In genomic region chr1:149841597-149842238, GRCh38 we compare ENCODE assay signal across 12 cellular contexts. TPM values are rescaled to one million over a fixed set of nuclear protein-coding genes. Genes with fewer than 3 reads are reported as not detected.
A peak's percentile ranks its signal among the peaks of the same experiment; 100 is the strongest.
DNase-seq lines count a peak whose midpoint lies in the region; ATAC-seq and TF ChIP-seq lines count a peak whose summit lies in the region.
"Not testable (repeated sequence)": the region's sequence is repeated elsewhere in the genome, so short reads cannot be mapped to it uniquely, and the experiment has no call there.
"Had no signal": no experiment of that assay in that cellular context is flagged by ENCODE, and none has a peak within 500 bp of the region (broad histone marks: within the 10 kb centered on the region; RNA-seq: fewer than 3 reads in every experiment).

No MANE protein-coding gene starts in this region.

- not testable (repeated sequence) for TF ChIP-seq CTCF in right lobe of liver (IDR thresholded peaks at IDR 0.05); upper lobe of right lung (IDR thresholded peaks at IDR 0.05)

- H3K27ac Mint-ChIP-seq in activated naive CD8-positive, alpha-beta T cell treated with anti-CD3 and anti-CD28 coated beads, Interleukin-2, amount 10 ng/mL, durations not matched to agents 7 days and 5 days = not testable (repeated sequence)

- not testable (repeated sequence) for H3K9me3 Mint-ChIP-seq in activated naive CD8-positive, alpha-beta T cell treated with anti-CD3 and anti-CD28 coated beads, Interleukin-2, amount 10 ng/mL, durations not matched to agents 7 days and 5 days

- H3K4me3 ChIP-seq in right lobe of liver, upper lobe of right lung: not testable (repeated sequence)

- POLR2A ChIA-PET in activated naive CD8-positive, alpha-beta T cell treated with anti-CD3 and anti-CD28 coated beads, Interleukin-2, amount 10 ng/mL, durations not matched to agents 7 days and 5 days (lab: Charles Lee) = not testable (repeated sequence)

- not testable (repeated sequence) for H3K27me3 Mint-ChIP-seq in activated naive CD8-positive, alpha-beta T cell treated with anti-CD3 and anti-CD28 coated beads, Interleukin-2, amount 10 ng/mL, durations not matched to agents 7 days and 5 days

- not testable (repeated sequence) for TF ChIP-seq POLR2A in right lobe of liver (IDR thresholded peaks at IDR 0.05)

- H3K4me1 ChIP-seq in right lobe of liver (peaks cover 0 to 23% (median 0%) of the 10 kb centered on the region in 4 donors), upper lobe of right lung (peaks cover 25% of the 10 kb centered on the region)

- peaks cover 24% of the 10 kb centered on the region for H3K4me1 Mint-ChIP-seq in activated naive CD8-positive, alpha-beta T cell treated with anti-CD3 and anti-CD28 coated beads, Interleukin-2, amount 10 ng/mL, durations not matched to agents 7 days and 5 days

- not testable (repeated sequence) for H3K4me3 Mint-ChIP-seq in activated naive CD8-positive, alpha-beta T cell treated with anti-CD3 and anti-CD28 coated beads, Interleukin-2, amount 10 ng/mL, durations not matched to agents 7 days and 5 days

- not testable (repeated sequence) for H3K27ac ChIP-seq in right lobe of liver, upper lobe of right lung

- peak; percentile 20 for ATAC-seq in GM18520 (IDR thresholded peaks at IDR 0.05; ENCODE audit: unreplicated experiment)
- ATAC-seq in GM19463 (IDR thresholded peaks at IDR 0.05; ENCODE audit: unreplicated experiment) = peak; percentile 46
- ATAC-seq in HG02588 (IDR thresholded peaks at IDR 0.05; ENCODE audit: unreplicated experiment) = peak; percentile 44
- ATAC-seq in HG03064 (IDR thresholded peaks at IDR 0.05; ENCODE audit: low read depth, unreplicated experiment) = peak; percentile 32
- peak; percentile 33 for ATAC-seq in HG03521 (IDR thresholded peaks at IDR 0.05; ENCODE audit: unreplicated experiment)
- ATAC-seq in activated naive CD8-positive, alpha-beta T cell treated with anti-CD3 and anti-CD28 coated beads, Interleukin-2, amount 10 ng/mL, durations not matched to agents 7 days and 5 days (ENCODE audit: low read depth) = peak; percentile 57
- peak; percentile 57 to 73 (median 69) for ATAC-seq in right lobe of liver
- ATAC-seq in upper lobe of right lung = peak; percentile 76

- not testable (repeated sequence) for H3K27me3 ChIP-seq in right lobe of liver, upper lobe of right lung

- no CpG with 5 or more reads among the region's 53 CpGs for WGBS in right lobe of liver (ENCODE audit: insufficient coverage, low coverage, low lambda C conversion rate, missing lambda C conversion rate)

- H3K36me3 Mint-ChIP-seq in activated naive CD8-positive, alpha-beta T cell treated with anti-CD3 and anti-CD28 coated beads, Interleukin-2, amount 10 ng/mL, durations not matched to agents 7 days and 5 days = peaks cover 22% of the 10 kb centered on the region

- intact Hi-C loops in right lobe of liver (cut with DNase I); upper lobe of right lung (cut with DNase I): not testable (repeated sequence)

- H3K9me3 ChIP-seq in right lobe of liver, upper lobe of right lung: not testable (repeated sequence)

- not testable (repeated sequence) for H3K36me3 ChIP-seq in right lobe of liver, upper lobe of right lung

- not testable (repeated sequence) for DNase-seq in activated naive CD8-positive, alpha-beta T cell treated with anti-CD3 and anti-CD28 coated beads, Interleukin-2, amount 10 ng/mL, durations not matched to agents 7 days and 5 days; right lobe of liver; upper lobe of right lung

RNA-seq across cellular contexts. Expression of gene BOLA1, which starts 57.6 kb away (rescaled TPM):
- total RNA-seq in activated naive CD8-positive, alpha-beta T cell treated with anti-CD3 and anti-CD28 coated beads, Interleukin-2, amount 10 ng/mL, durations not matched to agents 7 days and 5 days = 10 to 100 TPM; 23.7 to 25.4 TPM
- total RNA-seq in right lobe of liver = 10 to 100 TPM in 3 of 6 experiments, 1 to 10 TPM in 3; 8.4 to 23.7 (median 9.5) TPM
- total RNA-seq in upper lobe of right lung = 16.5 TPM

RNA-seq across cellular contexts. Expression of gene FCGR1A, which starts 59.2 kb away (rescaled TPM):
- total RNA-seq in activated naive CD8-positive, alpha-beta T cell treated with anti-CD3 and anti-CD28 coated beads, Interleukin-2, amount 10 ng/mL, durations not matched to agents 7 days and 5 days = 1 to 10 TPM in 1 of 2 experiments, under 1 TPM in 1; 0.48 to 1.2 TPM
- total RNA-seq in right lobe of liver (10 to 100 TPM in 1 of 6 experiments, 1 to 10 TPM in 5; 1.3 to 15.9 (median 3.6) TPM), upper lobe of right lung (40.9 TPM)
- total RNA-seq: activated naive CD4-positive, alpha-beta T cell treated with anti-CD3 and anti-CD28 coated beads for 36 hours; myocyte; pulmonary artery endothelial cell; suprapubic skin had no signal

Comparison
In these comparisons a context has a peak if more than half of its experiments do, and no peak if none do; other contexts are left out.
1. ATAC-seq: peak in every context shown above with its lines; median percentile 76 in upper lobe of right lung; 69 in right lobe of liver; 57 in activated naive CD8-positive, alpha-beta T cell treated with anti-CD3 and anti-CD28 coated beads, Interleukin-2, amount 10 ng/mL, durations not matched to agents 7 days and 5 days; 46 in GM19463; 44 in HG02588; 33 in HG03521; 32 in HG03064; 20 in GM18520.